Comparison of ENCODE assay signal across 8 cellular contexts in genomic region chr2:112542123-112542973, GRCh38. TPM values are rescaled to one million over a fixed set of nuclear protein-coding genes. Genes with fewer than 3 reads are reported as not detected.
A peak's percentile ranks its signal among the peaks of the same experiment; 100 is the strongest.
DNase-seq lines count a peak whose midpoint lies in the region; ATAC-seq lines count a peak whose summit lies in the region.

A gene with protein sequence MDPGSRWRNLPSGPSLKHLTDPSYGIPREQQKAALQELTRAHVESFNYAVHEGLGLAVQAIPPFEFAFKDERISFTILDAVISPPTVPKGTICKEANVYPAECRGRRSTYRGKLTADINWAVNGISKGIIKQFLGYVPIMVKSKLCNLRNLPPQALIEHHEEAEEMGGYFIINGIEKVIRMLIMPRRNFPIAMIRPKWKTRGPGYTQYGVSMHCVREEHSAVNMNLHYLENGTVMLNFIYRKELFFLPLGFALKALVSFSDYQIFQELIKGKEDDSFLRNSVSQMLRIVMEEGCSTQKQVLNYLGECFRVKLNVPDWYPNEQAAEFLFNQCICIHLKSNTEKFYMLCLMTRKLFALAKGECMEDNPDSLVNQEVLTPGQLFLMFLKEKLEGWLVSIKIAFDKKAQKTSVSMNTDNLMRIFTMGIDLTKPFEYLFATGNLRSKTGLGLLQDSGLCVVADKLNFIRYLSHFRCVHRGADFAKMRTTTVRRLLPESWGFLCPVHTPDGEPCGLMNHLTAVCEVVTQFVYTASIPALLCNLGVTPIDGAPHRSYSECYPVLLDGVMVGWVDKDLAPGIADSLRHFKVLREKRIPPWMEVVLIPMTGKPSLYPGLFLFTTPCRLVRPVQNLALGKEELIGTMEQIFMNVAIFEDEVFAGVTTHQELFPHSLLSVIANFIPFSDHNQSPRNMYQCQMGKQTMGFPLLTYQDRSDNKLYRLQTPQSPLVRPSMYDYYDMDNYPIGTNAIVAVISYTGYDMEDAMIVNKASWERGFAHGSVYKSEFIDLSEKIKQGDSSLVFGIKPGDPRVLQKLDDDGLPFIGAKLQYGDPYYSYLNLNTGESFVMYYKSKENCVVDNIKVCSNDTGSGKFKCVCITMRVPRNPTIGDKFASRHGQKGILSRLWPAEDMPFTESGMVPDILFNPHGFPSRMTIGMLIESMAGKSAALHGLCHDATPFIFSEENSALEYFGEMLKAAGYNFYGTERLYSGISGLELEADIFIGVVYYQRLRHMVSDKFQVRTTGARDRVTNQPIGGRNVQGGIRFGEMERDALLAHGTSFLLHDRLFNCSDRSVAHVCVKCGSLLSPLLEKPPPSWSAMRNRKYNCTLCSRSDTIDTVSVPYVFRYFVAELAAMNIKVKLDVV (plus strand): TSS chr2:112542465. CDS start chr2:112542495, 30 bp downstream.

- H3K4me1 Mint-ChIP-seq in activated T-cell treated with anti-CD3 and anti-CD28 coated beads, Interleukin-2, amount 50 U/mL, for 24 hours (ENCODE audit: low read depth), result peaks cover 25% of the 10 kb centered on the region

- H3K4me3 ChIP-seq in mucosa of stomach (ENCODE audit: low read length), result peak within 1 kb of the TSS; percentile 96

- peak; percentile 84 for ATAC-seq in GM21528 (IDR thresholded peaks at IDR 0.05; ENCODE audit: low FRiP score, unreplicated experiment)
- peak; percentile 91 for ATAC-seq in esophagus mucosa

- no peaks in the 10 kb centered on the region for H3K9me3 ChIP-seq in mucosa of stomach (ENCODE audit: control insufficient read depth, low read length)

- H3K36me3 Mint-ChIP-seq in activated T-cell treated with anti-CD3 and anti-CD28 coated beads, Interleukin-2, amount 50 U/mL, for 24 hours (ENCODE audit: low read depth), result peaks cover 28% of the 10 kb centered on the region

- no peaks in the 10 kb centered on the region for H3K36me3 ChIP-seq in mucosa of stomach (ENCODE audit: control insufficient read depth, insufficient read depth, low read length)

- peak within 1 kb of the TSS; percentile 91 for H3K9ac ChIP-seq in mucosa of stomach (ENCODE audit: low read length)

- DNase-seq in DMS153 treated with DMSO at 0.1 percent for 48 hours (lab: John Stamatoyannopoulos, UW; ENCODE audit: unreplicated experiment), result peak; percentile 89
- peak; percentile 76 for DNase-seq in HuH-7 (ENCODE audit: low spot score)
- DNase-seq in OCI-M1 (lab: John Stamatoyannopoulos, UW), result peak; percentile 93
- DNase-seq in activated T-cell treated with anti-CD3 and anti-CD28 coated beads, Interleukin-2, amount 50 U/mL, for 24 hours, result peak; percentile 89
- DNase-seq in stimulated activated CD8-positive, alpha-beta memory T cell treated with anti-CD3 and anti-CD28 coated beads, Interleukin-7, amount 100 ng/mL, for 1 hour (ENCODE audit: low read depth in 2 of 2), result peak; percentile 37 to 53

- H3K27me3 ChIP-seq in mucosa of stomach (ENCODE audit: control insufficient read depth, insufficient read depth, low read length), result no peaks in the 10 kb centered on the region

- no peaks in the 10 kb centered on the region for H3K27me3 Mint-ChIP-seq in activated T-cell treated with anti-CD3 and anti-CD28 coated beads, Interleukin-2, amount 50 U/mL, for 24 hours

- peaks cover 16% of the 10 kb centered on the region for H3K4me1 ChIP-seq in mucosa of stomach (ENCODE audit: control insufficient read depth, insufficient read depth, low read length)

- no peak within 1 kb of the TSS for H3K27ac Mint-ChIP-seq in activated T-cell treated with anti-CD3 and anti-CD28 coated beads, Interleukin-2, amount 50 U/mL, for 24 hours

- no peak within 1 kb of the TSS for H3K4me3 Mint-ChIP-seq in activated T-cell treated with anti-CD3 and anti-CD28 coated beads, Interleukin-2, amount 50 U/mL, for 24 hours

- no peaks in the 10 kb centered on the region for H3K9me3 Mint-ChIP-seq in activated T-cell treated with anti-CD3 and anti-CD28 coated beads, Interleukin-2, amount 50 U/mL, for 24 hours

RNA-seq across cellular contexts. Expression of the gene that starts here (rescaled TPM):
- total RNA-seq in esophagus mucosa, result 23.5 TPM

Comparison
In these comparisons a context has a peak if more than half of its experiments do, and no peak if none do; other contexts are left out.
1. Peak in every context shown above with its lines: DNase-seq, ATAC-seq and H3K4me3 ChIP-seq.